ENCODE assay signal across 8 cellular contexts in the genomic region with DNA sequence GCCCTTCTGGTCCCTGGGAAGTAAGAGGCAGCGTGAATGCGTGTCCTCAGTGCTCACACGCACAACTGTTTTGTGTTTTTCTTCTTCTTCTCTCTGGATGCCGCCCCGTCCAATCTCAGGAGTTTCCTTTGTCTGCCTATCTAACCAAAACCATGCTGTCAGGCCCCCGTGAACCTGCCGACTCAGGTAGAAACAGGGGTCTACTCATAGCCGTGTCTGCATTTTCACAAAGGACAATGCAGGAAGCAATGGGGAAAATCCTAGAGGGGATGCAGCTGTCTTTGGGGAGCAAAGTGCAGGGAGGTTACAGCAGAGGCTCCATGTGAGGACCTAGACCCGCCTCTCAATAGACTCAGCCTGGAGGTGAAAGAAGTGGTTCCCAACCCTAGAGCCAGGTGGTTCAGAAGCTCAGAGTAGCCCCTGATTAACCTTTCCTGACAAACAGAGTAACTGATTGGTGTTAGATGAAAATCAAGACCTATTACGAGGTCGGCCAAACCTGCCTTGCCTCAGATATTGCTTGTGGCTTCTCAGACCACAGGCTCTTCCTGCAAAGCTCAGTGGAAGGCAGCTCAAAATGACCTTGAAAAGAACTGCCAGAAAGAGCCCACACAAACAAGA. TPM values are rescaled to one million over a fixed set of nuclear protein-coding genes. Genes with fewer than 3 reads are reported as not detected.
DNase-seq lines count a peak whose midpoint lies in the region; ATAC-seq and TF ChIP-seq lines count a peak whose summit lies in the region.

No MANE protein-coding gene starts in this region.

- no peak overlapping the region for H3K4me2 ChIP-seq in osteoblast (ENCODE audit: insufficient read depth, low read length)

- peak overlapping the region; percentile 71 for H3K4me3 Mint-ChIP-seq in activated T-cell treated with anti-CD3 and anti-CD28 coated beads, Interleukin-2, amount 50 U/mL, for 24 hours

- H3K79me2 ChIP-seq in osteoblast (ENCODE audit: insufficient read depth, low read length) = no peaks in the 10 kb centered on the region

- peak overlapping the region; percentile 96 for H3K27ac Mint-ChIP-seq in activated T-cell treated with anti-CD3 and anti-CD28 coated beads, Interleukin-2, amount 50 U/mL, for 24 hours

- H3K4me1 Mint-ChIP-seq in activated T-cell treated with anti-CD3 and anti-CD28 coated beads, Interleukin-2, amount 50 U/mL, for 24 hours (ENCODE audit: low read depth) = peaks cover 85% of the 10 kb centered on the region

- peak; percentile 52 for ATAC-seq in HG03103 (IDR thresholded peaks at IDR 0.05; ENCODE audit: low read depth, unreplicated experiment)

- DNase-seq in stimulated activated CD4-positive, alpha-beta T cell treated with anti-CD3 and anti-CD28 coated beads, Interleukin-15, amount 100 ng/mL, for 24 hours = peak; percentile 37
- no peak for DNase-seq in stimulated activated CD4-positive, alpha-beta T cell treated with anti-CD3 and anti-CD28 coated beads, Interleukin-2, amount 100 ng/mL, for 48 hours
- peak; percentile 59 for DNase-seq in activated T-cell treated with anti-CD3 and anti-CD28 coated beads, Interleukin-2, amount 50 U/mL, for 24 hours
- DNase-seq in testis (peak; percentile 31), osteoblast (ENCODE audit: insufficient read length, low spot score, missing footprints) (no peak), iPS-NIHi7 (ENCODE audit: extremely low spot score) (no peak), SIG-M5 treated with dmso at 0.1 percent for 504 hours (lab: John Stamatoyannopoulos, UW; ENCODE audit: unreplicated experiment) (no peak)

- no peak overlapping the region for H2AFZ ChIP-seq in osteoblast (ENCODE audit: low read length)

- intact Hi-C loops in testis (cut with DNase I; ENCODE audit: low total_unique reads) = no loop called here

- H3K9me3 Mint-ChIP-seq in activated T-cell treated with anti-CD3 and anti-CD28 coated beads, Interleukin-2, amount 50 U/mL, for 24 hours = peaks cover 7% of the 10 kb centered on the region

- H3K36me3 ChIP-seq in testis (ENCODE audit: low read depth, missing control alignments) (no peaks in the 10 kb centered on the region), osteoblast (ENCODE audit: insufficient read depth, low read length) (no peaks in the 10 kb centered on the region)

- H4K20me1 ChIP-seq in osteoblast (ENCODE audit: insufficient read depth, low read length) = no peaks in the 10 kb centered on the region

- peaks cover 8% of the 10 kb centered on the region for H3K4me1 ChIP-seq in testis
- no peaks in the 10 kb centered on the region for H3K4me1 ChIP-seq in osteoblast (ENCODE audit: insufficient read depth, low read length)

- 50 to 65% methylated on average over 11 of the region's 11 CpGs for WGBS in testis, 2 donors

- H3K27me3 Mint-ChIP-seq in activated T-cell treated with anti-CD3 and anti-CD28 coated beads, Interleukin-2, amount 50 U/mL, for 24 hours = no peaks in the 10 kb centered on the region

- TF ChIP-seq CTCF in testis (IDR thresholded peaks at IDR 0.05) (no peak), osteoblast (IDR thresholded peaks at IDR 0.05; ENCODE audit: extremely low read depth, low read depth, low read length) (no peak)

- no peak for TF ChIP-seq POLR2A in testis (IDR thresholded peaks at IDR 0.05)

- H3K9me3 ChIP-seq in testis = no peaks in the 10 kb centered on the region
- H3K9me3 ChIP-seq in osteoblast (ENCODE audit: low read depth, low read length) = no peaks in the 10 kb centered on the region

- H3K27me3 ChIP-seq in testis (no peaks in the 10 kb centered on the region), osteoblast (ENCODE audit: insufficient read depth, low read length) (no peaks in the 10 kb centered on the region)

- peak overlapping the region; percentile 18 to 55 for H3K27ac ChIP-seq in testis
- no peak overlapping the region for H3K27ac ChIP-seq in osteoblast (ENCODE audit: low read depth, low read length)

- no peak overlapping the region for H3K4me3 ChIP-seq in testis
- H3K4me3 ChIP-seq in osteoblast (ENCODE audit: insufficient read depth, low read length) = no peak overlapping the region

- peaks cover 88% of the 10 kb centered on the region for H3K36me3 Mint-ChIP-seq in activated T-cell treated with anti-CD3 and anti-CD28 coated beads, Interleukin-2, amount 50 U/mL, for 24 hours (ENCODE audit: low read depth)

RNA-seq across cellular contexts. Expression of gene CD226, which starts 49.3 kb away (rescaled TPM):
- total RNA-seq in testis (1 to 10 TPM; 2.6 to 3.0 TPM), osteoblast (under 0.01 and 0.36 TPM in 2 replicates)
- 2.9 TPM for polyA plus RNA-seq in testis (ENCODE audit: insufficient read depth, low read depth, low replicate concordance)

Comparison
In these comparisons a context has a peak if more than half of its experiments do, and no peak if none do; other contexts are left out.
1. DNase-seq: peak in stimulated activated CD4-positive, alpha-beta T cell treated with anti-CD3 and anti-CD28 coated beads, Interleukin-15, amount 100 ng/mL, for 24 hours (single experiment), activated T-cell treated with anti-CD3 and anti-CD28 coated beads, Interleukin-2, amount 50 U/mL, for 24 hours (single experiment) and testis (single experiment); none in stimulated activated CD4-positive, alpha-beta T cell treated with anti-CD3 and anti-CD28 coated beads, Interleukin-2, amount 100 ng/mL, for 48 hours (0 of 2), osteoblast (single experiment), iPS-NIHi7 (single experiment) and SIG-M5 treated with dmso at 0.1 percent for 504 hours (single experiment).